1 cellular context compared by ENCODE assay signal in the genomic region with DNA sequence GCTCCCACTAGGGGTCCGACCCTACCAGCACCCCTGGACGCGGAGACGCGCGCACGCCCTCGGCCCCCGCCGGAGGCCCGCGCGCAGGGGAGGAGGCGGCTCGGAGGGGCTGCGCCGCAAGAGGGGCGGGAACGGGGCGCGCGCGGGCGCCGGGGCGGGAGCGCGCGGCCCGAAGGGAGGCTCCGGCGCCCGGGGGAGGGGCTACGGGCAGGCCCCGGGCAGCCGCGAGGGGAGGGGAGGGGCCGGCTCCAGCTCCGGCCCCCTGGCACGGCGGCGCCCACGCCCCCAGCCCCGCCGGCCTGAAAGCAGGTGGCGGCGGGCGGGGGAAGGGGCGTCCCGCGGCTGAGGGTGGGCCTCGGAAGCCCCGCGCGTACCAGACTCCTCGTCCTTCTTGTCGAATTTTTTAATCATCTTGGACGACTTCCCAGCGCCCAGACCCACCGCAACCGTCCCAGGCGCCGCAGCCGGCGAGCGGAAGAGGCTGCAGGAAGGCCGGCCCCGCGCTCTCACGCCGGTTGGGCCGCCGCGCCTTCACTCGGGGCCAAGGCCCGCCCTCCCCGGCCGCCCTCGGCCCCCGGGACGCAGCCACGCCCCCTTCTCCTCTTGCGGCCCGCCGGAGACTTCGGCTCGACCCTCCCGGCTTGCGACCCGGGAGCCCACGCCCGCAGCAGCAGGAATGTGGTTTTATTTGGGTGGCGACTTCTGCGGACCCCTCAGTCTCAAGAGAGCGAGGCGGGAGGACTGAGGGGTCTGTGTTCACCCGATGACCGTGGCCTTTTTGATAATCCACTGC.
TF ChIP-seq lines count a peak whose summit lies in the region.

A gene with protein sequence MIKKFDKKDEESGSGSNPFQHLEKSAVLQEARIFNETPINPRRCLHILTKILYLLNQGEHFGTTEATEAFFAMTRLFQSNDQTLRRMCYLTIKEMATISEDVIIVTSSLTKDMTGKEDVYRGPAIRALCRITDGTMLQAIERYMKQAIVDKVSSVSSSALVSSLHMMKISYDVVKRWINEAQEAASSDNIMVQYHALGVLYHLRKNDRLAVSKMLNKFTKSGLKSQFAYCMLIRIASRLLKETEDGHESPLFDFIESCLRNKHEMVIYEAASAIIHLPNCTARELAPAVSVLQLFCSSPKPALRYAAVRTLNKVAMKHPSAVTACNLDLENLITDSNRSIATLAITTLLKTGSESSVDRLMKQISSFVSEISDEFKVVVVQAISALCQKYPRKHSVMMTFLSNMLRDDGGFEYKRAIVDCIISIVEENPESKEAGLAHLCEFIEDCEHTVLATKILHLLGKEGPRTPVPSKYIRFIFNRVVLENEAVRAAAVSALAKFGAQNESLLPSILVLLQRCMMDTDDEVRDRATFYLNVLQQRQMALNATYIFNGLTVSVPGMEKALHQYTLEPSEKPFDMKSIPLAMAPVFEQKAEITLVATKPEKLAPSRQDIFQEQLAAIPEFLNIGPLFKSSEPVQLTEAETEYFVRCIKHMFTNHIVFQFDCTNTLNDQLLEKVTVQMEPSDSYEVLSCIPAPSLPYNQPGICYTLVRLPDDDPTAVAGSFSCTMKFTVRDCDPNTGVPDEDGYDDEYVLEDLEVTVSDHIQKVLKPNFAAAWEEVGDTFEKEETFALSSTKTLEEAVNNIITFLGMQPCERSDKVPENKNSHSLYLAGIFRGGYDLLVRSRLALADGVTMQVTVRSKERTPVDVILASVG (minus strand): TSS at position 491 of the 793 bp plus-strand sequence. CDS start 80 bp downstream, at position 411.

TF ChIP-seq in K562, 482 proteins besides CTCF, POLR2A, EP300 and RAD21 (continued from another document and continues in another):
- TF ChIP-seq, protein P1, sequence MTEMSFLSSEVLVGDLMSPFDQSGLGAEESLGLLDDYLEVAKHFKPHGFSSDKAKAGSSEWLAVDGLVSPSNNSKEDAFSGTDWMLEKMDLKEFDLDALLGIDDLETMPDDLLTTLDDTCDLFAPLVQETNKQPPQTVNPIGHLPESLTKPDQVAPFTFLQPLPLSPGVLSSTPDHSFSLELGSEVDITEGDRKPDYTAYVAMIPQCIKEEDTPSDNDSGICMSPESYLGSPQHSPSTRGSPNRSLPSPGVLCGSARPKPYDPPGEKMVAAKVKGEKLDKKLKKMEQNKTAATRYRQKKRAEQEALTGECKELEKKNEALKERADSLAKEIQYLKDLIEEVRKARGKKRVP (CRISPR knock-in tag; IDR thresholded peaks at IDR 0.05), result 0 out of 2 replicates have a peak, but pooled peaks have one; percentile 24
- TF ChIP-seq ZNF431 (CRISPR knock-in tag; IDR thresholded peaks at IDR 0.05) (no peak; the same call in 1 of the 2 replicates), ATF7 (IDR thresholded peaks at IDR 0.05) (peak; percentile 74; the same call in 1 of the 2 replicates), CREB1 (IDR thresholded peaks at IDR 0.05) (peak; percentile 23; the same call in 1 of the 2 replicates), CREB1 (CRISPR knock-in tag; IDR thresholded peaks at IDR 0.05) (no peak), SIN3A (IDR thresholded peaks at IDR 0.05; ENCODE audit: borderline replicate concordance in 2 of 2, control insufficient read depth in 1 of 2, low read depth in 2 of 2, low read length in 2 of 2) (peak; percentile 28 to 71; a peak in 1 of 4 replicates), ARID2 (IDR thresholded peaks at IDR 0.05) (no peak), ZNF830 (CRISPR knock-in tag; IDR thresholded peaks at IDR 0.05) (no peak), PPARD (CRISPR knock-in tag; IDR thresholded peaks at IDR 0.05) (no peak), TCF7L2 (IDR thresholded peaks at IDR 0.05; ENCODE audit: low read depth, low read length) (no peak), TAF7 (tag; IDR thresholded peaks at IDR 0.05) (peak; percentile 66), ZNF561 (CRISPR knock-in tag; conservative IDR thresholded peaks at IDR 0.05) (no peak), ZNF274 (IDR thresholded peaks at IDR 0.05; ENCODE audit: borderline replicate concordance, low read depth, low read length) (no peak), ZNF121 (CRISPR knock-in tag; conservative IDR thresholded peaks at IDR 0.05) (0 out of 2 replicates have a peak, but pooled peaks have one; percentile 16), ZNF3 (CRISPR knock-in tag; IDR thresholded peaks at IDR 0.05) (no peak), NR2F6 (CRISPR knock-in tag; IDR thresholded peaks at IDR 0.05) (no peak; the same call in 1 of the 2 replicates), NCOA4 (IDR thresholded peaks at IDR 0.05; ENCODE audit: partially characterized antibody) (no peak), ZNF79 (CRISPR knock-in tag; IDR thresholded peaks at IDR 0.05; ENCODE audit: low read depth) (no peak), RHOXF2B (CRISPR knock-in tag; conservative IDR thresholded peaks at IDR 0.05) (no peak), POLR3A (IDR thresholded peaks at IDR 0.05; ENCODE audit: borderline replicate concordance, extremely low read depth, insufficient read depth, insufficient read length) (no peak), MCM5 (IDR thresholded peaks at IDR 0.05; ENCODE audit: low read depth) (no peak), ZNF175 (CRISPR knock-in tag; IDR thresholded peaks at IDR 0.05; ENCODE audit: low read depth) (no peak), HCFC1 (IDR thresholded peaks at IDR 0.05; ENCODE audit: low read depth, low read length) (peak; percentile 56), DDX20 (tag; IDR thresholded peaks at IDR 0.05; ENCODE audit: low read depth) (no peak), PYGO2 (tag; IDR thresholded peaks at IDR 0.05) (no peak), MEF2A (IDR thresholded peaks at IDR 0.05; ENCODE audit: control insufficient read depth, low read depth, low read length) (no peak), ETV5 (CRISPR knock-in tag; IDR thresholded peaks at IDR 0.05; ENCODE audit: low read depth) (peak; percentile 22; the same call in 1 of the 2 replicates), ZNF146 (CRISPR knock-in tag; IDR thresholded peaks at IDR 0.05; ENCODE audit: unreplicated experiment) (no peak)
- TF ChIP-seq, protein P2, sequence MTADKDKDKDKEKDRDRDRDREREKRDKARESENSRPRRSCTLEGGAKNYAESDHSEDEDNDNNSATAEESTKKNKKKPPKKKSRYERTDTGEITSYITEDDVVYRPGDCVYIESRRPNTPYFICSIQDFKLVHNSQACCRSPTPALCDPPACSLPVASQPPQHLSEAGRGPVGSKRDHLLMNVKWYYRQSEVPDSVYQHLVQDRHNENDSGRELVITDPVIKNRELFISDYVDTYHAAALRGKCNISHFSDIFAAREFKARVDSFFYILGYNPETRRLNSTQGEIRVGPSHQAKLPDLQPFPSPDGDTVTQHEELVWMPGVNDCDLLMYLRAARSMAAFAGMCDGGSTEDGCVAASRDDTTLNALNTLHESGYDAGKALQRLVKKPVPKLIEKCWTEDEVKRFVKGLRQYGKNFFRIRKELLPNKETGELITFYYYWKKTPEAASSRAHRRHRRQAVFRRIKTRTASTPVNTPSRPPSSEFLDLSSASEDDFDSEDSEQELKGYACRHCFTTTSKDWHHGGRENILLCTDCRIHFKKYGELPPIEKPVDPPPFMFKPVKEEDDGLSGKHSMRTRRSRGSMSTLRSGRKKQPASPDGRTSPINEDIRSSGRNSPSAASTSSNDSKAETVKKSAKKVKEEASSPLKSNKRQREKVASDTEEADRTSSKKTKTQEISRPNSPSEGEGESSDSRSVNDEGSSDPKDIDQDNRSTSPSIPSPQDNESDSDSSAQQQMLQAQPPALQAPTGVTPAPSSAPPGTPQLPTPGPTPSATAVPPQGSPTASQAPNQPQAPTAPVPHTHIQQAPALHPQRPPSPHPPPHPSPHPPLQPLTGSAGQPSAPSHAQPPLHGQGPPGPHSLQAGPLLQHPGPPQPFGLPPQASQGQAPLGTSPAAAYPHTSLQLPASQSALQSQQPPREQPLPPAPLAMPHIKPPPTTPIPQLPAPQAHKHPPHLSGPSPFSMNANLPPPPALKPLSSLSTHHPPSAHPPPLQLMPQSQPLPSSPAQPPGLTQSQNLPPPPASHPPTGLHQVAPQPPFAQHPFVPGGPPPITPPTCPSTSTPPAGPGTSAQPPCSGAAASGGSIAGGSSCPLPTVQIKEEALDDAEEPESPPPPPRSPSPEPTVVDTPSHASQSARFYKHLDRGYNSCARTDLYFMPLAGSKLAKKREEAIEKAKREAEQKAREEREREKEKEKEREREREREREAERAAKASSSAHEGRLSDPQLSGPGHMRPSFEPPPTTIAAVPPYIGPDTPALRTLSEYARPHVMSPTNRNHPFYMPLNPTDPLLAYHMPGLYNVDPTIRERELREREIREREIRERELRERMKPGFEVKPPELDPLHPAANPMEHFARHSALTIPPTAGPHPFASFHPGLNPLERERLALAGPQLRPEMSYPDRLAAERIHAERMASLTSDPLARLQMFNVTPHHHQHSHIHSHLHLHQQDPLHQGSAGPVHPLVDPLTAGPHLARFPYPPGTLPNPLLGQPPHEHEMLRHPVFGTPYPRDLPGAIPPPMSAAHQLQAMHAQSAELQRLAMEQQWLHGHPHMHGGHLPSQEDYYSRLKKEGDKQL (CRISPR knock-in tag; IDR thresholded peaks at IDR 0.05; ENCODE audit: borderline replicate concordance), result no peak
- TF ChIP-seq, protein P3, sequence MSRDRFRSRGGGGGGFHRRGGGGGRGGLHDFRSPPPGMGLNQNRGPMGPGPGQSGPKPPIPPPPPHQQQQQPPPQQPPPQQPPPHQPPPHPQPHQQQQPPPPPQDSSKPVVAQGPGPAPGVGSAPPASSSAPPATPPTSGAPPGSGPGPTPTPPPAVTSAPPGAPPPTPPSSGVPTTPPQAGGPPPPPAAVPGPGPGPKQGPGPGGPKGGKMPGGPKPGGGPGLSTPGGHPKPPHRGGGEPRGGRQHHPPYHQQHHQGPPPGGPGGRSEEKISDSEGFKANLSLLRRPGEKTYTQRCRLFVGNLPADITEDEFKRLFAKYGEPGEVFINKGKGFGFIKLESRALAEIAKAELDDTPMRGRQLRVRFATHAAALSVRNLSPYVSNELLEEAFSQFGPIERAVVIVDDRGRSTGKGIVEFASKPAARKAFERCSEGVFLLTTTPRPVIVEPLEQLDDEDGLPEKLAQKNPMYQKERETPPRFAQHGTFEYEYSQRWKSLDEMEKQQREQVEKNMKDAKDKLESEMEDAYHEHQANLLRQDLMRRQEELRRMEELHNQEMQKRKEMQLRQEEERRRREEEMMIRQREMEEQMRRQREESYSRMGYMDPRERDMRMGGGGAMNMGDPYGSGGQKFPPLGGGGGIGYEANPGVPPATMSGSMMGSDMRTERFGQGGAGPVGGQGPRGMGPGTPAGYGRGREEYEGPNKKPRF (IDR thresholded peaks at IDR 0.05; ENCODE audit: low read depth, low read length), result no peak
- TF ChIP-seq, protein P4, sequence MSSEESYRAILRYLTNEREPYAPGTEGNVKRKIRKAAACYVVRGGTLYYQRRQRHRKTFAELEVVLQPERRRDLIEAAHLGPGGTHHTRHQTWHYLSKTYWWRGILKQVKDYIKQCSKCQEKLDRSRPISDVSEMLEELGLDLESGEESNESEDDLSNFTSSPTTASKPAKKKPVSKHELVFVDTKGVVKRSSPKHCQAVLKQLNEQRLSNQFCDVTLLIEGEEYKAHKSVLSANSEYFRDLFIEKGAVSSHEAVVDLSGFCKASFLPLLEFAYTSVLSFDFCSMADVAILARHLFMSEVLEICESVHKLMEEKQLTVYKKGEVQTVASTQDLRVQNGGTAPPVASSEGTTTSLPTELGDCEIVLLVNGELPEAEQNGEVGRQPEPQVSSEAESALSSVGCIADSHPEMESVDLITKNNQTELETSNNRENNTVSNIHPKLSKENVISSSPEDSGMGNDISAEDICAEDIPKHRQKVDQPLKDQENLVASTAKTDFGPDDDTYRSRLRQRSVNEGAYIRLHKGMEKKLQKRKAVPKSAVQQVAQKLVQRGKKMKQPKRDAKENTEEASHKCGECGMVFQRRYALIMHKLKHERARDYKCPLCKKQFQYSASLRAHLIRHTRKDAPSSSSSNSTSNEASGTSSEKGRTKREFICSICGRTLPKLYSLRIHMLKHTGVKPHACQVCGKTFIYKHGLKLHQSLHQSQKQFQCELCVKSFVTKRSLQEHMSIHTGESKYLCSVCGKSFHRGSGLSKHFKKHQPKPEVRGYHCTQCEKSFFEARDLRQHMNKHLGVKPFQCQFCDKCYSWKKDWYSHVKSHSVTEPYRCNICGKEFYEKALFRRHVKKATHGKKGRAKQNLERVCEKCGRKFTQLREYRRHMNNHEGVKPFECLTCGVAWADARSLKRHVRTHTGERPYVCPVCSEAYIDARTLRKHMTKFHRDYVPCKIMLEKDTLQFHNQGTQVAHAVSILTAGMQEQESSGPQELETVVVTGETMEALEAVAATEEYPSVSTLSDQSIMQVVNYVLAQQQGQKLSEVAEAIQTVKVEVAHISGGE (CRISPR knock-in tag; IDR thresholded peaks at IDR 0.05), result peak in 1 of 3 experiments; percentile 73; a peak in 2 of 6 replicates
- TF ChIP-seq, protein P5, sequence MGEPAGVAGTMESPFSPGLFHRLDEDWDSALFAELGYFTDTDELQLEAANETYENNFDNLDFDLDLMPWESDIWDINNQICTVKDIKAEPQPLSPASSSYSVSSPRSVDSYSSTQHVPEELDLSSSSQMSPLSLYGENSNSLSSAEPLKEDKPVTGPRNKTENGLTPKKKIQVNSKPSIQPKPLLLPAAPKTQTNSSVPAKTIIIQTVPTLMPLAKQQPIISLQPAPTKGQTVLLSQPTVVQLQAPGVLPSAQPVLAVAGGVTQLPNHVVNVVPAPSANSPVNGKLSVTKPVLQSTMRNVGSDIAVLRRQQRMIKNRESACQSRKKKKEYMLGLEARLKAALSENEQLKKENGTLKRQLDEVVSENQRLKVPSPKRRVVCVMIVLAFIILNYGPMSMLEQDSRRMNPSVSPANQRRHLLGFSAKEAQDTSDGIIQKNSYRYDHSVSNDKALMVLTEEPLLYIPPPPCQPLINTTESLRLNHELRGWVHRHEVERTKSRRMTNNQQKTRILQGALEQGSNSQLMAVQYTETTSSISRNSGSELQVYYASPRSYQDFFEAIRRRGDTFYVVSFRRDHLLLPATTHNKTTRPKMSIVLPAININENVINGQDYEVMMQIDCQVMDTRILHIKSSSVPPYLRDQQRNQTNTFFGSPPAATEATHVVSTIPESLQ (CRISPR knock-in tag; IDR thresholded peaks at IDR 0.05), result 0 out of 2 replicates have a peak, but pooled peaks have one; percentile 79
- TF ChIP-seq, protein P6, sequence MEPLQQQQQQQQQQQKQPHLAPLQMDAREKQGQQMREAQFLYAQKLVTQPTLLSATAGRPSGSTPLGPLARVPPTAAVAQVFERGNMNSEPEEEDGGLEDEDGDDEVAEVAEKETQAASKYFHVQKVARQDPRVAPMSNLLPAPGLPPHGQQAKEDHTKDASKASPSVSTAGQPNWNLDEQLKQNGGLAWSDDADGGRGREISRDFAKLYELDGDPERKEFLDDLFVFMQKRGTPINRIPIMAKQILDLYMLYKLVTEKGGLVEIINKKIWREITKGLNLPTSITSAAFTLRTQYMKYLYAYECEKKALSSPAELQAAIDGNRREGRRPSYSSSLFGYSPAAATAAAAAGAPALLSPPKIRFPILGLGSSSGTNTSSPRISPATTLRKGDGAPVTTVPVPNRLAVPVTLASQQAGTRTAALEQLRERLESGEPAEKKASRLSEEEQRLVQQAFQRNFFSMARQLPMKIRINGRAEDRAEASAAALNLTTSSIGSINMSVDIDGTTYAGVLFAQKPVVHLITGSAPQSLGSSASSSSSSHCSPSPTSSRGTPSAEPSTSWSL (CRISPR knock-in tag; IDR thresholded peaks at IDR 0.05; ENCODE audit: borderline replicate concordance), result peak; percentile 74; the same call in 1 of the 2 replicates
- TF ChIP-seq, protein P7, sequence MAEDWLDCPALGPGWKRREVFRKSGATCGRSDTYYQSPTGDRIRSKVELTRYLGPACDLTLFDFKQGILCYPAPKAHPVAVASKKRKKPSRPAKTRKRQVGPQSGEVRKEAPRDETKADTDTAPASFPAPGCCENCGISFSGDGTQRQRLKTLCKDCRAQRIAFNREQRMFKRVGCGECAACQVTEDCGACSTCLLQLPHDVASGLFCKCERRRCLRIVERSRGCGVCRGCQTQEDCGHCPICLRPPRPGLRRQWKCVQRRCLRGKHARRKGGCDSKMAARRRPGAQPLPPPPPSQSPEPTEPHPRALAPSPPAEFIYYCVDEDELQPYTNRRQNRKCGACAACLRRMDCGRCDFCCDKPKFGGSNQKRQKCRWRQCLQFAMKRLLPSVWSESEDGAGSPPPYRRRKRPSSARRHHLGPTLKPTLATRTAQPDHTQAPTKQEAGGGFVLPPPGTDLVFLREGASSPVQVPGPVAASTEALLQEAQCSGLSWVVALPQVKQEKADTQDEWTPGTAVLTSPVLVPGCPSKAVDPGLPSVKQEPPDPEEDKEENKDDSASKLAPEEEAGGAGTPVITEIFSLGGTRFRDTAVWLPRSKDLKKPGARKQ (CRISPR knock-in tag; IDR thresholded peaks at IDR 0.05), result no peak
